Comparison of ENCODE assay signal across 13 cellular contexts in genomic region chr17:20091161-20092029, GRCh38.
A peak's percentile ranks its signal among the peaks of the same experiment; 100 is the strongest.
DNase-seq lines count a peak whose midpoint lies in the region; ATAC-seq and TF ChIP-seq lines count a peak whose summit lies in the region.
"Had no signal": no experiment of that assay in that cellular context is flagged by ENCODE, and none has a peak within 500 bp of the region (broad histone marks: within the 10 kb centered on the region; RNA-seq: fewer than 3 reads in every experiment).

No MANE protein-coding gene starts in this region.

- no peaks in the 10 kb centered on the region for H3K36me3 Mint-ChIP-seq in type B pancreatic cell
- H3K36me3 Mint-ChIP-seq: activated CD8-positive, alpha-beta memory T cell treated with anti-CD3 and anti-CD28 coated beads, Interleukin-2, amount 10 ng/mL, durations not matched to agents 7 days and 5 days had no signal

- H3K27ac ChIP-seq in osteoblast (ENCODE audit: low read depth, low read length): peak overlapping the region; percentile 81
- H3K27ac ChIP-seq: PC-9 had no signal

- peaks cover 39% of the 10 kb centered on the region for H3K4me1 Mint-ChIP-seq in type B pancreatic cell (ENCODE audit: unreplicated experiment)

- in situ Hi-C loops in astrocyte of the spinal cord (cut with HindIII; ENCODE audit: low sequenced_read_pairs): no loop called here

- H3K27me3 Mint-ChIP-seq in type B pancreatic cell: peaks cover 3% of the 10 kb centered on the region

- H3K79me2 ChIP-seq in osteoblast (ENCODE audit: insufficient read depth, low read length): no peaks in the 10 kb centered on the region

- H3K9me3 Mint-ChIP-seq in type B pancreatic cell: no peaks in the 10 kb centered on the region

- peak; percentile 65 for DNase-seq in astrocyte of the spinal cord (ENCODE audit: low read depth, low spot score)
- peak; percentile 58 for DNase-seq in fibroblast of the aortic adventitia (ENCODE audit: low read depth)
- peak; percentile 90 for DNase-seq in osteoblast (ENCODE audit: insufficient read length, low spot score, missing footprints)
- DNase-seq in type B pancreatic cell (ENCODE audit: extremely low spot score, unreplicated experiment): no peak
- no peak for DNase-seq in NCI-H1694 (lab: John Stamatoyannopoulos, UW)
- DNase-seq in central memory CD4-positive, alpha-beta T cell: no peak
- DNase-seq: activated CD8-positive, alpha-beta memory T cell treated with anti-CD3 and anti-CD28 coated beads, Interleukin-2, amount 10 ng/mL, durations not matched to agents 7 days and 5 days; amygdala; NCI-H2081 treated with DMSO at 0.1 percent for 48 hours; PC-9; stimulated activated naive CD4-positive, alpha-beta T cell treated with Interleukin-2 at 50 U/mL for 16 hours; T-helper 9 cell had no signal

- no peaks in the 10 kb centered on the region for H4K20me1 ChIP-seq in osteoblast (ENCODE audit: insufficient read depth, low read length)

- peak overlapping the region; percentile 87 for H2AFZ ChIP-seq in osteoblast (ENCODE audit: low read length)
- H2AFZ ChIP-seq: PC-9 had no signal

- peaks cover 23% of the 10 kb centered on the region for H3K4me1 ChIP-seq in osteoblast (ENCODE audit: insufficient read depth, low read length)

- H3K27ac Mint-ChIP-seq in type B pancreatic cell: peak overlapping the region; percentile 76
- H3K27ac Mint-ChIP-seq: activated CD8-positive, alpha-beta memory T cell treated with anti-CD3 and anti-CD28 coated beads, Interleukin-2, amount 10 ng/mL, durations not matched to agents 7 days and 5 days had no signal

- no peaks in the 10 kb centered on the region for H3K9me3 ChIP-seq in osteoblast (ENCODE audit: low read depth, low read length)

- H3K27me3 ChIP-seq in osteoblast (ENCODE audit: insufficient read depth, low read length): no peaks in the 10 kb centered on the region

- no peak for TF ChIP-seq CTCF in astrocyte of the spinal cord (IDR thresholded peaks at IDR 0.05; ENCODE audit: low read depth, low read length)
- no peak for TF ChIP-seq CTCF in fibroblast of the aortic adventitia (IDR thresholded peaks at IDR 0.05; ENCODE audit: insufficient read depth, low read length)
- TF ChIP-seq CTCF in osteoblast (IDR thresholded peaks at IDR 0.05; ENCODE audit: extremely low read depth, low read depth, low read length): no peak
- no peak for TF ChIP-seq CTCF in type B pancreatic cell (conservative IDR thresholded peaks at IDR 0.05)

- H3K4me3 Mint-ChIP-seq in type B pancreatic cell: peak overlapping the region; percentile 6
- H3K4me3 Mint-ChIP-seq: activated CD8-positive, alpha-beta memory T cell treated with anti-CD3 and anti-CD28 coated beads, Interleukin-2, amount 10 ng/mL, durations not matched to agents 7 days and 5 days had no signal

- H3K4me3 ChIP-seq in astrocyte of the spinal cord (ENCODE audit: low read depth, low read length) (no peak overlapping the region), fibroblast of the aortic adventitia (ENCODE audit: low read depth, low read length) (no peak overlapping the region), osteoblast (ENCODE audit: insufficient read depth, low read length) (peak overlapping the region; percentile 18)
- H3K4me3 ChIP-seq: PC-9 had no signal

- no peaks in the 10 kb centered on the region for H3K36me3 ChIP-seq in osteoblast (ENCODE audit: insufficient read depth, low read length)

- peak overlapping the region; percentile 65 for H3K4me2 ChIP-seq in osteoblast (ENCODE audit: insufficient read depth, low read length)
- H3K4me2 ChIP-seq: PC-9 had no signal

- ATAC-seq in GM18870 (IDR thresholded peaks at IDR 0.05; ENCODE audit: unreplicated experiment): no peak
- ATAC-seq: activated CD8-positive, alpha-beta memory T cell treated with anti-CD3 and anti-CD28 coated beads, Interleukin-2, amount 10 ng/mL, durations not matched to agents 7 days and 5 days had no signal

Comparison
In these comparisons a context has a peak if more than half of its experiments do, and no peak if none do; other contexts are left out.
1. DNase-seq: peak in astrocyte of the spinal cord (single experiment), fibroblast of the aortic adventitia (single experiment) and osteoblast (single experiment); none in type B pancreatic cell (single experiment), NCI-H1694 (single experiment) and central memory CD4-positive, alpha-beta T cell (single experiment).